ENCODE assay signal across 10 cellular contexts in genomic region chr3:35639251-35640185, GRCh38. TPM values are rescaled to one million over a fixed set of nuclear protein-coding genes. Genes with fewer than 3 reads are reported as not detected.
A peak's percentile ranks its signal among the peaks of the same experiment; 100 is the strongest.
DNase-seq lines count a peak whose midpoint lies in the region; ATAC-seq and TF ChIP-seq lines count a peak whose summit lies in the region.
"Had no signal": no experiment of that assay in that cellular context is flagged by ENCODE, and none has a peak within 500 bp of the region (broad histone marks: within the 10 kb centered on the region; RNA-seq: fewer than 3 reads in every experiment).

Gene ARPP21, plus strand, starts transcription at chr3:35639525. Its CDS starts 42,227 bp downstream, at chr3:35681752.

- no peak for TF ChIP-seq RAD21 in Ishikawa (IDR thresholded peaks at IDR 0.05; ENCODE audit: low read depth)

- H3K9ac ChIP-seq in iPS-20b (ENCODE audit: low read depth, low read length), result peak within 1 kb of the TSS; percentile 35; the same call in 1 of the 2 replicates
- peak within 1 kb of the TSS; percentile 87 to 96 (median 95) for H3K9ac ChIP-seq in skeletal muscle tissue (ENCODE audit: low read depth in 1 of 3, low read length in 3 of 3)

- H3K4me1 ChIP-seq in iPS-20b (ENCODE audit: insufficient read depth, low read length), result no peaks in the 10 kb centered on the region; the same call in 1 of the 2 replicates
- H3K4me1 ChIP-seq in skeletal muscle tissue (ENCODE audit: control insufficient read depth in 3 of 3, insufficient read depth in 3 of 3, low read length in 3 of 3), result peaks cover 0 to 6% (median 3%) of the 10 kb centered on the region in 3 donors

- no peaks in the 10 kb centered on the region for H3K9me3 ChIP-seq in iPS-20b (ENCODE audit: insufficient read depth, low read depth, low read length)
- H3K9me3 ChIP-seq in skeletal muscle tissue (ENCODE audit: control insufficient read depth in 3 of 3, low read length in 3 of 3), result no peaks in the 10 kb centered on the region

- TF ChIP-seq EP300 in Ishikawa (IDR thresholded peaks at IDR 0.05; ENCODE audit: borderline replicate concordance), result no peak

- ATAC-seq in HG03135 (IDR thresholded peaks at IDR 0.05; ENCODE audit: unreplicated experiment), result no peak

- no peaks in the 10 kb centered on the region for H3K36me3 ChIP-seq in iPS-20b (ENCODE audit: insufficient read depth, low read depth, low read length)
- no peaks in the 10 kb centered on the region for H3K36me3 ChIP-seq in skeletal muscle tissue (ENCODE audit: control insufficient read depth in 3 of 3, insufficient read depth in 3 of 3, low read length in 3 of 3)

- in situ Hi-C loops in astrocyte of the spinal cord (cut with HindIII; ENCODE audit: low sequenced_read_pairs), result no loop called here

- no peak for TF ChIP-seq CTCF in astrocyte of the spinal cord (IDR thresholded peaks at IDR 0.05; ENCODE audit: low read depth, low read length)

- H3K4me3 ChIP-seq in astrocyte of the spinal cord (ENCODE audit: low read depth, low read length) (peak within 1 kb of the TSS; percentile 57), iPS-20b (ENCODE audit: low read length) (peak within 1 kb of the TSS; percentile 88), skeletal muscle tissue (ENCODE audit: low read length in 3 of 3) (peak within 1 kb of the TSS; percentile 87 to 94 (median 92))

- H3K27ac ChIP-seq in iPS-20b (ENCODE audit: low read length), result no peak within 1 kb of the TSS
- H3K27ac ChIP-seq in skeletal muscle tissue (ENCODE audit: low read depth, low read length), result peak within 1 kb of the TSS; percentile 91
- H3K27ac ChIP-seq: VCaP had no signal

- H3K27me3 ChIP-seq in iPS-20b (ENCODE audit: insufficient read depth, low read length) (peaks cover 71% of the 10 kb centered on the region), skeletal muscle tissue (ENCODE audit: control insufficient read depth in 3 of 3, insufficient read depth in 3 of 3, low read length in 3 of 3) (peaks cover 0 to 6% (median 2%) of the 10 kb centered on the region in 3 donors)

- DNase-seq in NCI-H2171 treated with DMSO at 0.1 percent for 48 hours (lab: John Stamatoyannopoulos, UW) (peak; percentile 32), NCI-H2171 (lab: John Stamatoyannopoulos, UW) (no peak), astrocyte of the spinal cord (ENCODE audit: low read depth, low spot score) (peak; percentile 36)
- no peak for DNase-seq in stimulated activated CD4-positive, alpha-beta T cell treated with anti-CD3 and anti-CD28 coated beads, Interleukin-12 subunit alpha, Interleukin-12 subunit beta, amount 100 ng/mL, for 4 hours
- DNase-seq: CD4-positive, CD25-positive, alpha-beta regulatory T cell had no signal

TF ChIP-seq in Ishikawa, 13 proteins besides CTCF, POLR2A, EP300 and RAD21:
- TF ChIP-seq MAX (IDR thresholded peaks at IDR 0.05) (peak; percentile 72; the same call in 1 of the 2 replicates), EGR1 (IDR thresholded peaks at IDR 0.05) (peak; percentile 75), FOXM1 (IDR thresholded peaks at IDR 0.05; ENCODE audit: borderline replicate concordance, low read depth) (no peak), ZBTB7A (IDR thresholded peaks at IDR 0.05; ENCODE audit: low read depth) (0 out of 2 replicates have a peak, but pooled peaks have one; percentile 63)

RNA-seq across cellular contexts. Expression of gene ARPP21, which starts in this region (rescaled TPM):
- total RNA-seq in skeletal muscle tissue, result 54.3 TPM
- total RNA-seq: CD4-positive, CD25-positive, alpha-beta regulatory T cell had no signal

Comparison
In these comparisons a context has a peak if more than half of its experiments do, and no peak if none do; other contexts are left out.
1. DNase-seq: peak in NCI-H2171 treated with DMSO at 0.1 percent for 48 hours (single experiment) and astrocyte of the spinal cord (single experiment); none in NCI-H2171 (single experiment) and stimulated activated CD4-positive, alpha-beta T cell treated with anti-CD3 and anti-CD28 coated beads, Interleukin-12 subunit alpha, Interleukin-12 subunit beta, amount 100 ng/mL, for 4 hours (single experiment).
2. Peak in every context shown above with its lines, with median percentiles within 50 percentile points of each other: H3K4me3 ChIP-seq.